ENCODE assay signal across 8 cellular contexts in the genomic region with DNA sequence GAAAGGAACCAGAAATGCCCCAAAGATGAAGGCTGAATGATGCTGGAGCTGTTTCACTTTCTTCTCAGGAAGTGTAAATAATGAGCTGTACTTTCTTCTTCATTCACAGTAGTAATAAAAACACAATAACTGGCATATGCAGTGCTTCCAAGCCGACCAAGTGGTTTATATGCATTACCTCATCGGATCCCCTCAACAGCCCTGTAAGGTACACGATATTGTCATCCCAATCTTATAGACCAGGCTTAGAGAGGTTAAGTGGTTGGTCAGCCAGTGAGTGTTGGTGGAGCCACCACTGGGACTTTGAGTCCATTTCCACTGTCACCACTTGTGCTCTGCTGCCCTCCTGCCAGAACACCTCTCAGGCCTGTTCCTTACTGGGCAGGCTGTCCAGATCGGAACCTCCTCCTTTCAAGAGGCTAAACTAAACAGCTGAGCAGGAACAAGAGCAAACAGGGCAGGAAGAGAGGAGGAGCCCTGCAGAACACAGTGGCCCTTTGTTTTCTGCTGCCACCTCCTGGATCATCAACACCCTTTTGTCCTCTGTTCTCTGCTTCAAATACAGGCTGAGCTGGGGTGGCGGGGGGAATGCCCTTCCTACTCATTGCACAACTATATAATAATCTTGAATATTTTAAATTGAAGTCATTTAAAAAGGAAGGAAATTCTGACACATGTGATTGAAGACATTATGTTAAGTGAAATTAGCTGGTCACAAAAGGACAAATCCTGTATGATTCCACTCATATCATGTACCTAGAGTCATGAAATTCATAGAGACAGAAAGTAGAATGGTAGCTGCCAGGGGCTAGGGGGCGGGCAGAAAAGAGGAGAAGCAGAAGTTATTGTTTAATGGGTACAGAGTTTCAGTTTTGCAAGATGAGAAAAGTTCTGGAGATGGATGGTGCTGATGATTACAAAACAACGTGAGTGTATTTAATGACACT.
A peak's percentile ranks its signal among the peaks of the same experiment; 100 is the strongest.
DNase-seq lines count a peak whose midpoint lies in the region; ATAC-seq and TF ChIP-seq lines count a peak whose summit lies in the region.

No MANE protein-coding gene starts in this region.

- H3K4me3 ChIP-seq in H7 (ENCODE audit: insufficient read depth, low read depth, low read length) (no peak overlapping the region), colonic mucosa (no peak overlapping the region), lung (no peak overlapping the region)

- in situ Hi-C loops in G401 (cut with HindIII; ENCODE audit: low sequenced_read_pairs), result no loop called here

- H3K27me3 ChIP-seq in H7 (ENCODE audit: control insufficient read depth, insufficient read depth, low read length) (no peaks in the 10 kb centered on the region), colonic mucosa (no peaks in the 10 kb centered on the region), lung (ENCODE audit: control insufficient read depth, insufficient read depth) (no peaks in the 10 kb centered on the region)

- H3K9me3 Mint-ChIP-seq in T-cell, result no peaks in the 10 kb centered on the region

- H3K36me3 Mint-ChIP-seq in T-cell, result no peaks in the 10 kb centered on the region

- H3K9ac ChIP-seq in colonic mucosa (ENCODE audit: low read depth in 2 of 2, low read length in 2 of 2), result no peak overlapping the region

- H3K27ac ChIP-seq in colonic mucosa (no peak overlapping the region), lung (ENCODE audit: low read depth in 1 of 2, low read length in 1 of 2) (no peak overlapping the region), substantia nigra (ENCODE audit: low read depth, low read length, poor library complexity, severe bottlenecking) (peak overlapping the region; percentile 66)

- intact Hi-C loops in colonic mucosa (cut with DNase I), result no loop called here

- H3K27ac Mint-ChIP-seq in T-cell, result peak overlapping the region; percentile 45 to 59

- H3K4me1 Mint-ChIP-seq in T-cell, result peaks cover 35 to 44% (median 37%) of the 10 kb centered on the region in 3 donors

- ATAC-seq in T-cell (replicated peaks in 1 of 4), result peak; percentile 57 to 71 (median 68)
- peak; percentile 67 for ATAC-seq in lung (ENCODE audit: insufficient read depth, low FRiP score)

- peak overlapping the region in 1 of 3 donors; percentile 33 for H3K4me3 Mint-ChIP-seq in T-cell

- CTCF ChIA-PET in T-cell (lab: Charles Lee), result interaction anchor here in 1 of 2 donors (0.8 to 0.9 kb wide), 2 partner anchors 654 to 737 kb away, joined by 4 to 6 read pairs; no protein-coding TSS in a partner anchor

- no peaks in the 10 kb centered on the region for H3K4me1 ChIP-seq in colonic mucosa
- H3K4me1 ChIP-seq in lung (ENCODE audit: control insufficient read depth in 2 of 2, insufficient read depth in 2 of 2, low read length in 2 of 2), result no peaks in the 10 kb centered on the region

- DNase-seq in G401 (ENCODE audit: low spot score) (peak; percentile 38), H7 (peak; percentile 71), NCI-H1436 treated with DMSO at 0.1 percent for 48 hours (lab: John Stamatoyannopoulos, UW) (peak; percentile 31), T-cell (peak in 19 of 34 experiments; percentile 1 to 22 (median 10)), colonic mucosa (peak; percentile 61), lung (ENCODE audit: low spot score) (peak; percentile 54), substantia nigra (lab: John Stamatoyannopoulos, UW) (peak in 48 of 49 donors; percentile 0 to 83 (median 56)), NCI-H187 (lab: John Stamatoyannopoulos, UW) (no peak)

- WGBS in lung, 2 donors, result 19 to 49% methylated on average over 7 of the region's 7 CpGs

- TF ChIP-seq CTCF in colonic mucosa (IDR thresholded peaks at IDR 0.05) (no peak), lung (IDR thresholded peaks at IDR 0.05; ENCODE audit: control extremely low read depth, extremely low read depth) (peak; percentile 24)

- POLR2A ChIA-PET in T-cell (lab: Charles Lee), result no interaction called here

- H3K27me3 Mint-ChIP-seq in T-cell, result peaks cover 2 to 19% of the 10 kb centered on the region in 2 donors

- no peaks in the 10 kb centered on the region for H3K36me3 ChIP-seq in H7 (replicated peaks; ENCODE audit: control insufficient read depth, insufficient read depth, low read length)
- H3K36me3 ChIP-seq in colonic mucosa, result no peaks in the 10 kb centered on the region
- H3K36me3 ChIP-seq in lung (ENCODE audit: control insufficient read depth in 2 of 2, insufficient read depth in 2 of 2, low read length in 2 of 2), result no peaks in the 10 kb centered on the region

- H3K9me3 ChIP-seq in colonic mucosa, result no peaks in the 10 kb centered on the region
- H3K9me3 ChIP-seq in lung (ENCODE audit: control insufficient read depth in 2 of 2, insufficient read depth in 1 of 2, low read length in 1 of 2), result peaks cover 0 to 13% of the 10 kb centered on the region in 2 donors

Comparison
In these comparisons a context has a peak if more than half of its experiments do, and no peak if none do; other contexts are left out.
1. DNase-seq: peak in G401 (single experiment), H7 (single experiment), NCI-H1436 treated with DMSO at 0.1 percent for 48 hours (single experiment), T-cell (19 of 34), colonic mucosa (single experiment), lung (single experiment) and substantia nigra (48 of 49); none in NCI-H187 (0 of 2).